In genomic region chr6:2448826-2449571, GRCh38 we compare ENCODE assay signal across 8 cellular contexts.
DNase-seq lines count a peak whose midpoint lies in the region; ATAC-seq, FAIRE-seq and TF ChIP-seq lines count a peak whose summit lies in the region.

No MANE protein-coding gene starts in this region.

- no peaks in the 10 kb centered on the region for H3K9me3 ChIP-seq in endothelial cell of umbilical vein (replicated peaks; ENCODE audit: control insufficient read depth, insufficient read depth, low read length)
- H3K9me3 ChIP-seq in aorta (ENCODE audit: control insufficient read depth, low read length) = no peaks in the 10 kb centered on the region

- POLR2A ChIA-PET in endothelial cell of umbilical vein (lab: Charles Lee) = no interaction called here

- TF ChIP-seq POLR2A in NB4 (IDR thresholded peaks at IDR 0.05; ENCODE audit: extremely low read depth, insufficient read length) = no peak
- no peak for TF ChIP-seq POLR2A in endothelial cell of umbilical vein (IDR thresholded peaks at IDR 0.05; ENCODE audit: low read depth, low read length)

- DNase-seq in A172 (ENCODE audit: low spot score) (peak; percentile 72), G401 (ENCODE audit: low spot score) (peak; percentile 63), NB4 (ENCODE audit: low read depth) (peak; percentile 82), SKM-1 treated with dmso at 0.1 percent for 144 hours (lab: John Stamatoyannopoulos, UW; ENCODE audit: unreplicated experiment) (peak; percentile 66), endothelial cell of umbilical vein (ENCODE audit: low read depth, low spot score) (peak; percentile 86), midbrain (lab: John Stamatoyannopoulos, UW) (peak; percentile 42), aorta (no peak), T-helper 9 cell (no peak)

- H3K27me3 ChIP-seq in endothelial cell of umbilical vein (ENCODE audit: control insufficient read depth in 2 of 2, insufficient read depth in 2 of 2, low read length in 2 of 2) (peaks cover under 1 to 2% of the 10 kb centered on the region in 2 experiments), aorta (ENCODE audit: control insufficient read depth in 1 of 2, insufficient read depth in 2 of 2, low read length in 1 of 2) (no peaks in the 10 kb centered on the region)

- WGBS in aorta, 2 donors = 15 to 17% methylated on average over 22 of the region's 22 CpGs

- H3K27ac ChIP-seq in endothelial cell of umbilical vein (ENCODE audit: insufficient read depth, low read depth, low read length) = no peak overlapping the region
- H3K27ac ChIP-seq in aorta (ENCODE audit: low read depth in 1 of 2, low read length in 2 of 2) = peak overlapping the region in 1 of 2 donors; percentile 45

- BruUV-seq in endothelial cell of umbilical vein (replicated peaks; lab: Mats Ljungman, UMichigan) = no TSS peak

- peak; percentile 86 for ATAC-seq in aorta (ENCODE audit: low FRiP score)

- H3K4me1 ChIP-seq in endothelial cell of umbilical vein (ENCODE audit: control insufficient read depth, extremely low read depth, insufficient read depth, low read length) (peaks cover 4% of the 10 kb centered on the region), aorta (ENCODE audit: control insufficient read depth in 1 of 2, insufficient read depth in 2 of 2, low read length in 2 of 2) (peaks cover 0 to 3% of the 10 kb centered on the region in 2 donors)

- H3K4me2 ChIP-seq in endothelial cell of umbilical vein (ENCODE audit: insufficient read depth, low read length) = peak overlapping the region; percentile 92

- intact Hi-C loops in endothelial cell of umbilical vein (cut with micrococcal nuclease) (loop anchor here (1.0 to 5.0 kb wide), 10 partner anchors 91 to 927 kb away; no protein-coding TSS in a partner anchor), aorta (cut with DNase I) (loop anchor here (1.0 to 10.0 kb wide), 6 partner anchors 97 to 846 kb away; no protein-coding TSS in a partner anchor)

- peak; percentile 83 for TF ChIP-seq CTCF in NB4 (IDR thresholded peaks at IDR 0.05; ENCODE audit: low read depth, low read length)
- TF ChIP-seq CTCF in endothelial cell of umbilical vein (IDR thresholded peaks at IDR 0.05; ENCODE audit: extremely low read depth in 1 of 2, insufficient read depth in 1 of 2, low read depth in 1 of 2, low read length in 2 of 2) = peak; percentile 60 to 69

- H3K4me3 ChIP-seq in NB4 (ENCODE audit: low read depth, low read length) (no peak overlapping the region), endothelial cell of umbilical vein (replicated peaks in 1 of 3; ENCODE audit: insufficient read depth in 1 of 3, low read depth in 1 of 3, low read length in 3 of 3) (peak overlapping the region in 2 of 3 experiments; percentile 4 to 64), aorta (ENCODE audit: low read length in 2 of 2) (peak overlapping the region in 1 of 2 donors; percentile 23)

- H2AFZ ChIP-seq in endothelial cell of umbilical vein (ENCODE audit: low read depth, low read length) = peak overlapping the region; percentile 83

- no peaks in the 10 kb centered on the region for H3K9me1 ChIP-seq in endothelial cell of umbilical vein (replicated peaks; ENCODE audit: control insufficient read depth, extremely low read depth, insufficient read depth, low read length)

- in situ Hi-C loops in G401 (cut with HindIII; ENCODE audit: low sequenced_read_pairs) = no loop called here

- dilution Hi-C loops in endothelial cell of umbilical vein (cut with MboI; ENCODE audit: extremely low pct_ligation_motif_present, low sequenced_read_pairs) = no loop called here

- CTCF ChIA-PET in endothelial cell of umbilical vein (lab: Charles Lee) = interaction anchor here (0.6 to 3.0 kb wide), 31 partner anchors 9 to 853 kb away, joined by 3 to 48 read pairs (median 4); no protein-coding TSS in a partner anchor

- H4K20me1 ChIP-seq in endothelial cell of umbilical vein (replicated peaks; ENCODE audit: control insufficient read depth, extremely low read depth, insufficient read depth, low read length) = no peaks in the 10 kb centered on the region

- FAIRE-seq in endothelial cell of umbilical vein (lab: Jason Lieb, UNC) = peak; percentile 95

- no peaks in the 10 kb centered on the region for H3K79me2 ChIP-seq in endothelial cell of umbilical vein (ENCODE audit: control insufficient read depth, insufficient read depth, low read length)

- H3K9ac ChIP-seq in endothelial cell of umbilical vein (replicated peaks; ENCODE audit: extremely low read depth, insufficient read depth, low read length) = peak overlapping the region; percentile 55

- H3K36me3 ChIP-seq in endothelial cell of umbilical vein (ENCODE audit: control insufficient read depth in 2 of 2, extremely low read depth in 1 of 2, insufficient read depth in 2 of 2, low read length in 2 of 2) = no peaks in the 10 kb centered on the region
- H3K36me3 ChIP-seq in aorta (ENCODE audit: control insufficient read depth in 1 of 2, insufficient read depth in 2 of 2, low read length in 1 of 2) = no peaks in the 10 kb centered on the region

TF ChIP-seq in endothelial cell of umbilical vein, 7 proteins besides CTCF, POLR2A, EP300 and RAD21:
- peak; percentile 44 for TF ChIP-seq JUN (IDR thresholded peaks at IDR 0.05; ENCODE audit: borderline replicate concordance, insufficient read depth, insufficient read length, low read depth)
- TF ChIP-seq, protein P1, sequence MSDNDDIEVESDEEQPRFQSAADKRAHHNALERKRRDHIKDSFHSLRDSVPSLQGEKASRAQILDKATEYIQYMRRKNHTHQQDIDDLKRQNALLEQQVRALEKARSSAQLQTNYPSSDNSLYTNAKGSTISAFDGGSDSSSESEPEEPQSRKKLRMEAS (IDR thresholded peaks at IDR 0.05; ENCODE audit: insufficient read depth, insufficient read length) = no peak

Comparison
In these comparisons a context has a peak if more than half of its experiments do, and no peak if none do; other contexts are left out.
1. DNase-seq: peak in A172 (single experiment), G401 (single experiment), NB4 (single experiment), SKM-1 treated with dmso at 0.1 percent for 144 hours (single experiment), endothelial cell of umbilical vein (single experiment) and midbrain (single experiment); none in aorta (0 of 2) and T-helper 9 cell (single experiment).